Comparison of ENCODE assay signal across 24 cellular contexts in the genomic region with DNA sequence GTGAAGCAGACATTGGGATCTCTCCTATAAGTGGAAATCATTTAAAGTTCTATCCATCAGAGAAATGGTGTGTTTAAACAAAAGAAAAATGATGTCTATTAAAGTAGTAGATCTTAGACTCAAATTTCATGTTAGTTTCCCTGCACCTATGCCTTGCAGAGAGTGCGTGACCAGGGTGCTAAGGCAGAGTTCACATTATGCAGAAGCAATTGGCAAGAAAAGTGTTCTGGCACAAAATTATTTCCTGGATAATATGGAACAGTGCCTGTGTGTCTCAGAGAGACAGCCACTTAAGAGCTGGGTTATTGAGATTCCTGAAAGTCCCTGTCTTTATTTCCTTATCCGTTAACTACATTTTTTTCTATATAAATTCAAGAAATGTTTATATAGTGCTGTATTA.
"Had no signal": no experiment of that assay in that cellular context is flagged by ENCODE, and none has a peak within 500 bp of the region (broad histone marks: within the 10 kb centered on the region; RNA-seq: fewer than 3 reads in every experiment).

No MANE protein-coding gene starts in this region.

- H3K27me3 Mint-ChIP-seq: naive thymus-derived CD8-positive, alpha-beta T cell; progenitor cell of endocrine pancreas had no signal

- H3K4me3 ChIP-seq: coronary artery, lung, ovary, sigmoid colon, stomach, testis, tibial artery had no signal

- H3K27me3 ChIP-seq: ovary, sigmoid colon, stomach, testis, tibial artery had no signal

- H3K9me3 ChIP-seq: ovary, sigmoid colon, testis, tibial artery had no signal

- H3K9me3 Mint-ChIP-seq: mesothelial cell of epicardium, nephron progenitor cell, type B pancreatic cell had no signal

- H3K27ac ChIP-seq: coronary artery, ovary, sigmoid colon, stomach, testis, tibial artery had no signal

- H3K4me1 Mint-ChIP-seq: naive thymus-derived CD8-positive, alpha-beta T cell; nephron progenitor cell; stimulated activated effector memory CD8-positive, alpha-beta T cell treated with anti-CD3 and anti-CD28 coated beads, Interleukin-12 subunit alpha, Interleukin-12 subunit beta, amount 100 ng/mL, for 72 hours had no signal

- ATAC-seq: left lobe of liver; naive thymus-derived CD8-positive, alpha-beta T cell; right cardiac atrium; stimulated activated effector memory CD8-positive, alpha-beta T cell treated with anti-CD3 and anti-CD28 coated beads, Interleukin-12 subunit alpha, Interleukin-12 subunit beta, amount 100 ng/mL, for 72 hours had no signal

- H3K36me3 Mint-ChIP-seq: mesothelial cell of epicardium; stimulated activated effector memory CD8-positive, alpha-beta T cell treated with anti-CD3 and anti-CD28 coated beads, Interleukin-12 subunit alpha, Interleukin-12 subunit beta, amount 100 ng/mL, for 72 hours; type B pancreatic cell had no signal

- H3K4me1 ChIP-seq: sigmoid colon, stomach, testis, tibial artery had no signal

- H3K27ac Mint-ChIP-seq: mesothelial cell of epicardium; naive thymus-derived CD8-positive, alpha-beta T cell; nephron progenitor cell; progenitor cell of endocrine pancreas; stimulated activated effector memory CD8-positive, alpha-beta T cell treated with anti-CD3 and anti-CD28 coated beads, Interleukin-12 subunit alpha, Interleukin-12 subunit beta, amount 100 ng/mL, for 72 hours; type B pancreatic cell had no signal

- DNase-seq: dermis blood vessel endothelial cell; effector memory CD4-positive, alpha-beta T cell; erythroblast; kidney; mesenchymal stem cell; naive thymus-derived CD8-positive, alpha-beta T cell; nephron progenitor cell; occipital lobe; ovary; right cardiac atrium; sigmoid colon; stimulated activated CD4-positive, alpha-beta T cell treated with anti-CD3 and anti-CD28 coated beads, Interleukin-2, amount 100 ng/mL, for 24 hours; stimulated activated CD4-positive, alpha-beta T cell treated with anti-CD3 and anti-CD28 coated beads, Interleukin-4, amount 100 ng/mL, for 24 hours; stimulated activated naive CD4-positive, alpha-beta T cell treated with Interleukin-2 at 50 U/mL for 16 hours; stomach; testis; tibial artery had no signal

- H3K4me3 Mint-ChIP-seq: mesothelial cell of epicardium; naive thymus-derived CD8-positive, alpha-beta T cell; nephron progenitor cell; stimulated activated effector memory CD8-positive, alpha-beta T cell treated with anti-CD3 and anti-CD28 coated beads, Interleukin-12 subunit alpha, Interleukin-12 subunit beta, amount 100 ng/mL, for 72 hours; type B pancreatic cell had no signal

- H3K36me3 ChIP-seq: ovary, sigmoid colon, stomach, tibial artery had no signal
